7 cellular contexts compared by ENCODE assay signal in genomic region chr16:19898924-19899604, GRCh38. TPM values are rescaled to one million over a fixed set of nuclear protein-coding genes. Genes with fewer than 3 reads are reported as not detected.
DNase-seq lines count a peak whose midpoint lies in the region; ATAC-seq, FAIRE-seq and TF ChIP-seq lines count a peak whose summit lies in the region.

No MANE protein-coding gene starts in this region.

- peak; percentile 14 to 69 (median 62) for TF ChIP-seq CTCF in Peyer's patch (IDR thresholded peaks at IDR 0.05)
- peak; percentile 67 to 88 (median 85) for TF ChIP-seq CTCF in K562 (IDR thresholded peaks at IDR 0.05 in 2 of 3, conservative IDR thresholded peaks at IDR 0.05 in 1 of 3; ENCODE audit: insufficient read depth in 2 of 3, low read depth in 1 of 3, low read length in 3 of 3)

- no peak overlapping the region for H2AFZ ChIP-seq in K562 (ENCODE audit: low read depth, low read length)

- no peaks in the 10 kb centered on the region for H3K4me1 ChIP-seq in Peyer's patch
- no peaks in the 10 kb centered on the region for H3K4me1 ChIP-seq in K562 (replicated peaks in 1 of 2; ENCODE audit: control insufficient read depth in 2 of 2, insufficient read depth in 2 of 2, low read length in 2 of 2)

- WGBS in K562 (ENCODE audit: insufficient coverage, low coverage, missing lambda C conversion rate) = 0% methylated on average over 7 of the region's 13 CpGs

- H3K9me1 ChIP-seq in K562 (ENCODE audit: control insufficient read depth, insufficient read depth, low read length) = no peaks in the 10 kb centered on the region

- H3K27ac ChIP-seq in Peyer's patch (no peak overlapping the region), K562 (ENCODE audit: extremely low read depth, low read depth, low read length) (no peak overlapping the region)

- H4K20me1 ChIP-seq in K562 (replicated peaks; ENCODE audit: control insufficient read depth, insufficient read depth, low read length) = no peaks in the 10 kb centered on the region

- peak; percentile 60 to 77 for TF ChIP-seq RAD21 in K562 (CRISPR knock-in tag; conservative IDR thresholded peaks at IDR 0.05 in 1 of 2, IDR thresholded peaks at IDR 0.05 in 1 of 2)

- POLR2A ChIA-PET in K562 (lab: Yijun Ruan, JAX) = no interaction called here

- peak; percentile 63 for DNase-seq in ELR (ENCODE audit: low read depth)
- DNase-seq in HuH-7.5 (ENCODE audit: low spot score) = peak; percentile 25
- peak in 1 of 3 donors; percentile 62 for DNase-seq in Peyer's patch
- peak; percentile 59 to 72 (median 60) for DNase-seq in K562 (ENCODE audit: extremely low read depth in 1 of 4, low spot score in 3 of 4)
- DNase-seq in inferior parietal cortex (ENCODE audit: extremely low spot score) = peak; percentile 76
- peak; percentile 64 for DNase-seq in stimulated activated CD8-positive, alpha-beta memory T cell treated with anti-CD3 and anti-CD28 coated beads, Interleukin-4, amount 100 ng/mL, for 48 hours

- H3K27me3 ChIP-seq in Peyer's patch = no peaks in the 10 kb centered on the region
- H3K27me3 ChIP-seq in K562 (ENCODE audit: control insufficient read depth in 2 of 2, insufficient read depth in 2 of 2, low read length in 2 of 2) = peaks cover 0 to 32% of the 10 kb centered on the region in 2 experiments; a peak in 3 of 5 replicates

- in situ Hi-C loops in K562 (cut with MboI) = loop anchor here (5.0 to 25.0 kb wide), 2 partner anchors 488 to 512 kb away; no protein-coding TSS in a partner anchor

- ATAC-seq in K562 (peak; percentile 87), HG03469 (IDR thresholded peaks at IDR 0.05; ENCODE audit: unreplicated experiment) (no peak)

- no TSS peak for BruUV-seq in K562 (replicated peaks; lab: Mats Ljungman, UMichigan)

- no peak overlapping the region for H3K4me3 ChIP-seq in Peyer's patch
- H3K4me3 ChIP-seq in K562 = no peak overlapping the region

- TF ChIP-seq EP300 in K562 (IDR thresholded peaks at IDR 0.05; ENCODE audit: low read length) = no peak

- CTCF ChIA-PET in K562 (lab: Yijun Ruan, JAX; ENCODE audit: low intra/inter-chr PET ratio) = interaction anchor here (0.6 to 2.3 kb wide), 6 partner anchors 36 to 486 kb away, joined by 3 to 7 read pairs (median 5); no protein-coding TSS in a partner anchor

- intact Hi-C loops in K562 (cut with micrococcal nuclease) = loop anchor here (2.0 kb wide), 1 partner anchor 484 kb away; no protein-coding TSS in a partner anchor

- no peaks in the 10 kb centered on the region for H3K36me3 ChIP-seq in Peyer's patch
- no peaks in the 10 kb centered on the region for H3K36me3 ChIP-seq in K562 (ENCODE audit: control insufficient read depth, insufficient read depth, low read length)

- peak; percentile 96 for FAIRE-seq in K562 (lab: Jason Lieb, UNC)

- TF ChIP-seq POLR2A in Peyer's patch (IDR thresholded peaks at IDR 0.05) (no peak), K562 (conservative IDR thresholded peaks at IDR 0.05) (no peak)

- H3K9me3 ChIP-seq in Peyer's patch (no peaks in the 10 kb centered on the region), K562 (replicated peaks; ENCODE audit: control insufficient read depth, insufficient read depth, low read depth, low read length) (no peaks in the 10 kb centered on the region)

- H3K79me2 ChIP-seq in K562 (ENCODE audit: control insufficient read depth, insufficient read depth, low read length) = no peaks in the 10 kb centered on the region

- H3K9ac ChIP-seq in K562 (ENCODE audit: insufficient read depth in 1 of 2, low read depth in 2 of 2, low read length in 2 of 2) = no peak overlapping the region

- H3K4me2 ChIP-seq in K562 (ENCODE audit: insufficient read depth, low read length) = no peak overlapping the region

TF ChIP-seq in K562, 482 proteins besides CTCF, POLR2A, EP300 and RAD21:
- TF ChIP-seq, protein P1, sequence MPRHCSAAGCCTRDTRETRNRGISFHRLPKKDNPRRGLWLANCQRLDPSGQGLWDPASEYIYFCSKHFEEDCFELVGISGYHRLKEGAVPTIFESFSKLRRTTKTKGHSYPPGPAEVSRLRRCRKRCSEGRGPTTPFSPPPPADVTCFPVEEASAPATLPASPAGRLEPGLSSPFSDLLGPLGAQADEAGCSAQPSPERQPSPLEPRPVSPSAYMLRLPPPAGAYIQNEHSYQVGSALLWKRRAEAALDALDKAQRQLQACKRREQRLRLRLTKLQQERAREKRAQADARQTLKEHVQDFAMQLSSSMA (CRISPR knock-in tag; IDR thresholded peaks at IDR 0.05) = no peak
- TF ChIP-seq PHTF2 (CRISPR knock-in tag; IDR thresholded peaks at IDR 0.05) (no peak), SMC3 (conservative IDR thresholded peaks at IDR 0.05; ENCODE audit: insufficient read depth, low read depth, low read length) (peak; percentile 62)
TF ChIP-seq in K562: peak in this region for 1.

RNA-seq across cellular contexts. Expression of gene GPRC5B, which starts 14.4 kb away (rescaled TPM):
- total RNA-seq in Peyer's patch = 10 to 100 TPM in 1 of 4 donors, 1 to 10 TPM in 3; 3.5 to 22.9 (median 6.6) TPM
- total RNA-seq in K562 (2011; cell fraction: chromatin; rRNA removed; ENCODE audit: low replicate concordance) = 4.4 and 10.7 TPM in 2 replicates
- 5.5 and 7.8 TPM in 2 replicates for total RNA-seq in K562 (2011; cell fraction: nucleolus; rRNA removed)
- 7.6 and 12.2 TPM in 2 replicates for total RNA-seq in K562 (2011; cell fraction: nucleoplasm; rRNA removed)
- 0.68 and 0.94 TPM in 2 replicates for total RNA-seq in K562 (2014; rRNA removed)
- total RNA-seq in K562 (2014; rRNA removed; fragmentation: Illumina TruSeq; extraction: Trizol) = 1.1 and 1.2 TPM in 2 replicates
- total RNA-seq in K562 (2015; rRNA removed; fragmentation: Illumina TruSeq; extraction: Trizol) = 0.57 and 0.65 TPM in 2 replicates
- 2.3 and 3.3 TPM in 2 replicates for total RNA-seq in K562 (2021)
- 3.9 and 5.5 TPM in 2 replicates for polyA plus RNA-seq in K562 (2011; rRNA removed)
- polyA plus RNA-seq in K562 (2011; cell fraction: cytosol; rRNA removed) = 3.9 and 11.0 TPM in 2 replicates
- 5.5 and 6.6 TPM in 2 replicates for polyA plus RNA-seq in K562 (2011; cell fraction: nucleus; rRNA removed)
- 2.0 and 2.3 TPM in 2 replicates for polyA plus RNA-seq in K562 (2012)
- 2.6 and 3.3 TPM in 2 replicates for polyA plus RNA-seq in K562 (2014; fragmentation: Illumina TruSeq; extraction: Trizol)
- 1 to 10 TPM; 1.1 to 1.3 TPM for polyA plus RNA-seq in K562 (2014; fragmentation: Nextera tagmentation; extraction: Ambion mirVana)
- 2.1 and 3.3 TPM in 2 replicates for polyA plus RNA-seq in K562 (2014; rRNA removed)
- 1.8 and 3.3 TPM in 2 replicates for polyA minus RNA-seq in K562 (2011; rRNA and poly(A)+ RNA removed)
- 2.4 and 3.4 TPM in 2 replicates for polyA minus RNA-seq in K562 (2011; cell fraction: cytosol; rRNA and poly(A)+ RNA removed)
- 2.3 and 2.7 TPM in 2 replicates for polyA minus RNA-seq in K562 (2011; cell fraction: nucleus; rRNA and poly(A)+ RNA removed)
